In the genomic region with DNA sequence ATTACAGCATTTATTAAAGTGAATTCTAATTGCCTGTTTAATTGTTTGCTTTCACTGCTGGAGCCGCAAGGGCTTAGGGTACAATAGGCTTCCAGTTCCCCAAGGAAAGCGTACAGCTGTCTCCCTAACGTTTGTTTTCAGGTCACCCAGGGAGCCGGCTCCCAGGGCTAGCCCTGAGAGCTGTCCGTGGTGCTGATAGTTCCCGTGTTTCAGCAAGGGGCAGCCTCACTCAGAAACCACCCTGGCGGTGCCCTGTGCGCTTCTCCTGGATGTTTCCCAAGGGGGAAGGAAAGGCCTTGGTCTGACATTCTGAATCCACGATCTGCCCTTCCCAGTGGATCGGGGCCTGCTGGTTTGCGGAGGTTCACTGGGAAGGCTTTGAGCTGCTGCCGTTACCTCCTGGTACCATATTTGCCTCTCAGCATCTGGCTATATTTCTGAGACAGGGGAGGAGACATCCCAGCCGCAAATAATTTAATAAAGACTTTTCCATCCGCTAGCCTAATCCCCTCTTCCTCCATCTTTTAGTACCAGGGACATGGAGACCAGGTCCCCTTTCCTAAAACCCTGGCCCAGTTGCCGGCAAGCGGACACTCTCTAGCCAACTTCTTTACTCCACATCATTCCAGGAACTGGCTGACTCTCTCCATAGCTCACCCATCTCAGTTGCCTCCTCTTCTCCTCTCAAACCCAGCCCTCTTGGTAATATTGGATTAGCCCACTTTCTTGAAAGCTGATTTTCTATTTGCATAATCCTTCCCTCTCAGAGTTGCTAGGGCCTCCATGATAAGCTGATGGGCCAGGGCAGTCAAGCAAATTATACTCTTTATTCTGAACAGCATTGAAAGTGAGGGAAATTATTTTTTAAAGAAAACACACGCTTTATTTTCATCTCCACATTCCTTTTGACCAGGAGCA, we compare ENCODE assay signal across 9 cellular contexts.
DNase-seq lines count a peak whose midpoint lies in the region; ATAC-seq and TF ChIP-seq lines count a peak whose summit lies in the region.
"Had no signal": no experiment of that assay in that cellular context is flagged by ENCODE, and none has a peak within 500 bp of the region (broad histone marks: within the 10 kb centered on the region; RNA-seq: fewer than 3 reads in every experiment).

No MANE protein-coding gene starts in this region.

- peaks cover under 1% of the 10 kb centered on the region for H3K36me3 Mint-ChIP-seq in endothelial cell (ENCODE audit: low read depth, unreplicated experiment)
- H3K36me3 Mint-ChIP-seq: CD8-positive, alpha-beta T cell had no signal

- no peak overlapping the region for H3K27ac Mint-ChIP-seq in endothelial cell (ENCODE audit: unreplicated experiment)
- H3K27ac Mint-ChIP-seq: CD8-positive, alpha-beta T cell had no signal

- H3K4me1 Mint-ChIP-seq in endothelial cell (ENCODE audit: unreplicated experiment), result peaks cover 5% of the 10 kb centered on the region

- TF ChIP-seq CTCF in endothelial cell (IDR thresholded peaks at IDR 0.05; ENCODE audit: unreplicated experiment), result no peak

- no peak for ATAC-seq in sciatic nerve
- ATAC-seq in HG03460 (IDR thresholded peaks at IDR 0.05; ENCODE audit: unreplicated experiment), result no peak
- ATAC-seq in HG03139 (IDR thresholded peaks at IDR 0.05; ENCODE audit: unreplicated experiment), result no peak
- ATAC-seq: CD8-positive, alpha-beta T cell had no signal

- no peak overlapping the region for H3K4me3 Mint-ChIP-seq in endothelial cell (ENCODE audit: unreplicated experiment)
- H3K4me3 Mint-ChIP-seq: CD8-positive, alpha-beta T cell had no signal

- no peaks in the 10 kb centered on the region for H3K9me3 Mint-ChIP-seq in endothelial cell (ENCODE audit: unreplicated experiment)

- intact Hi-C loops in sciatic nerve (cut with DNase I), result no loop called here

- DNase-seq in activated T-cell treated with anti-CD3 and anti-CD28 coated beads, Interleukin-2, amount 50 U/mL, for 48 hours, result peak; percentile 32 to 44
- no peak for DNase-seq in activated T-cell treated with anti-CD3 and anti-CD28 coated beads for 4 hours
- peak; percentile 38 for DNase-seq in OCI-M1 (lab: John Stamatoyannopoulos, UW)
- DNase-seq in endothelial cell (ENCODE audit: low spot score), result peak; percentile 91
- peak; percentile 61 for DNase-seq in sciatic nerve (ENCODE audit: low spot score)
- DNase-seq in NCI-H510A treated with DMSO at 0.1 percent for 48 hours (lab: John Stamatoyannopoulos, UW), result no peak

- peaks cover 3% of the 10 kb centered on the region for H3K27me3 Mint-ChIP-seq in endothelial cell (ENCODE audit: unreplicated experiment)

Comparison
In these comparisons a context has a peak if more than half of its experiments do, and no peak if none do; other contexts are left out.
1. DNase-seq: peak in activated T-cell treated with anti-CD3 and anti-CD28 coated beads, Interleukin-2, amount 50 U/mL, for 48 hours (2 of 2), OCI-M1 (single experiment), endothelial cell (single experiment) and sciatic nerve (single experiment); none in activated T-cell treated with anti-CD3 and anti-CD28 coated beads for 4 hours (single experiment) and NCI-H510A treated with DMSO at 0.1 percent for 48 hours (single experiment).